Comparison of ENCODE assay signal across 8 cellular contexts in genomic region chr12:117190210-117190781, GRCh38. TPM values are rescaled to one million over a fixed set of nuclear protein-coding genes. Genes with fewer than 3 reads are reported as not detected.
DNase-seq lines count a peak whose midpoint lies in the region; ATAC-seq, FAIRE-seq and TF ChIP-seq lines count a peak whose summit lies in the region.

FBXO21 (minus strand) TSS chr12:117190470; CDS start chr12:117190456, 14 bp downstream.

- no peaks in the 10 kb centered on the region for H3K27me3 Mint-ChIP-seq in astrocyte (ENCODE audit: low read depth, unreplicated experiment)

- H3K4me3 Mint-ChIP-seq in astrocyte (ENCODE audit: unreplicated experiment): peak within 1 kb of the TSS; percentile 87

- H3K9me3 ChIP-seq in astrocyte (ENCODE audit: insufficient read depth, low read depth, low read length): no peaks in the 10 kb centered on the region
- H3K9me3 ChIP-seq in aorta (ENCODE audit: control insufficient read depth, low read length): no peaks in the 10 kb centered on the region

- H3K36me3 Mint-ChIP-seq in astrocyte (ENCODE audit: low read depth, unreplicated experiment): no peaks in the 10 kb centered on the region

- H3K27ac ChIP-seq in astrocyte (ENCODE audit: low read depth, low read length) (peak within 1 kb of the TSS; percentile 73), aorta (ENCODE audit: low read depth in 1 of 2, low read length in 2 of 2) (peak within 1 kb of the TSS; percentile 5 to 13)

- intact Hi-C loops in aorta (cut with DNase I): no loop called here

- DNase-seq in NCI-H187 (lab: John Stamatoyannopoulos, UW) (peak; percentile 83 to 92), T-helper 22 cell (ENCODE audit: low read depth) (peak; percentile 82), astrocyte (ENCODE audit: low read depth) (peak; percentile 56), hepatic stellate cell (ENCODE audit: low spot score) (peak; percentile 91), renal cortical epithelial cell (ENCODE audit: low read depth) (peak; percentile 43), aorta (peak; percentile 92 to 97)

- no peaks in the 10 kb centered on the region for H3K9me3 Mint-ChIP-seq in astrocyte (ENCODE audit: unreplicated experiment)

- WGBS in aorta, 2 donors: 1% methylated on average over 57 to 59 of the region's 59 CpGs

- TF ChIP-seq CTCF in astrocyte (IDR thresholded peaks at IDR 0.05; ENCODE audit: insufficient read depth, low read depth, low read length): no peak

- peak within 1 kb of the TSS; percentile 81 for H3K4me3 ChIP-seq in astrocyte (ENCODE audit: insufficient read depth, low read depth, low read length)
- peak within 1 kb of the TSS; percentile 88 to 89 for H3K4me3 ChIP-seq in aorta (ENCODE audit: low read length in 2 of 2)

- peak within 1 kb of the TSS; percentile 99 for H2AFZ ChIP-seq in astrocyte (ENCODE audit: low read depth, low read length)

- peaks cover 5% of the 10 kb centered on the region for H3K36me3 ChIP-seq in astrocyte (ENCODE audit: insufficient read depth, low read length)
- H3K36me3 ChIP-seq in aorta (ENCODE audit: control insufficient read depth in 1 of 2, insufficient read depth in 2 of 2, low read length in 1 of 2): no peaks in the 10 kb centered on the region

- H4K20me1 ChIP-seq in astrocyte (ENCODE audit: insufficient read depth, low read length): peaks cover 21% of the 10 kb centered on the region

- peaks cover 36% of the 10 kb centered on the region for H3K79me2 ChIP-seq in astrocyte (ENCODE audit: insufficient read depth, low read length)

- H3K27me3 ChIP-seq in astrocyte (ENCODE audit: insufficient read depth, low read length) (no peaks in the 10 kb centered on the region), aorta (ENCODE audit: control insufficient read depth in 1 of 2, insufficient read depth in 2 of 2, low read length in 1 of 2) (no peaks in the 10 kb centered on the region)

- H3K9ac ChIP-seq in astrocyte (ENCODE audit: low read length): peak within 1 kb of the TSS; percentile 81

- FAIRE-seq in astrocyte (lab: Jason Lieb, UNC): no peak

- ATAC-seq in GM18502 (IDR thresholded peaks at IDR 0.05; ENCODE audit: poor library complexity, unreplicated experiment) (peak; percentile 94), HG02938 (IDR thresholded peaks at IDR 0.05; ENCODE audit: unreplicated experiment) (peak; percentile 82), aorta (ENCODE audit: low FRiP score) (peak; percentile 97)

- H3K4me2 ChIP-seq in astrocyte (ENCODE audit: low read length): peak within 1 kb of the TSS; percentile 97

- H3K27ac Mint-ChIP-seq in astrocyte (ENCODE audit: unreplicated experiment): peak within 1 kb of the TSS; percentile 49

- H3K4me1 ChIP-seq in astrocyte (ENCODE audit: insufficient read depth, low read length) (peaks cover 9% of the 10 kb centered on the region), aorta (ENCODE audit: control insufficient read depth in 1 of 2, insufficient read depth in 2 of 2, low read length in 2 of 2) (no peaks in the 10 kb centered on the region)

- peaks cover 2% of the 10 kb centered on the region for H3K4me1 Mint-ChIP-seq in astrocyte (ENCODE audit: low read depth, unreplicated experiment)

RNA-seq across cellular contexts. Expression of gene FBXO21, which starts in this region (rescaled TPM):
- total RNA-seq in astrocyte (30.8 and 32.0 TPM in 2 replicates), renal cortical epithelial cell (110 and 129 TPM in 2 replicates), aorta (10 to 100 TPM; 32.0 to 35.8 TPM)
- 10 to 100 TPM in 1 of 2 donors, 1 to 10 TPM in 1; 9.3 to 13.5 TPM for polyA plus RNA-seq in aorta

Comparison
In these comparisons a context has a peak if more than half of its experiments do, and no peak if none do; other contexts are left out.
1. Peak in every context shown above with its lines: DNase-seq, ATAC-seq, H3K4me3 ChIP-seq and H3K27ac ChIP-seq.
2. DNase-seq: peak in every context shown above with its lines; median percentile 94 in aorta; 91 in hepatic stellate cell; 88 in NCI-H187; 82 in T-helper 22 cell; 56 in astrocyte; 43 in renal cortical epithelial cell.